ENCODE assay signal across 14 cellular contexts in genomic region chr1:16158025-16158424, GRCh38. TPM values are rescaled to one million over a fixed set of nuclear protein-coding genes. Genes with fewer than 3 reads are reported as not detected.
DNase-seq lines count a peak whose midpoint lies in the region; ATAC-seq, FAIRE-seq and TF ChIP-seq lines count a peak whose summit lies in the region.
"Had no signal": no experiment of that assay in that cellular context is flagged by ENCODE, and none has a peak within 500 bp of the region (broad histone marks: within the 10 kb centered on the region; RNA-seq: fewer than 3 reads in every experiment).

No MANE protein-coding gene starts in this region.

- TF ChIP-seq CTCF in H1 (IDR thresholded peaks at IDR 0.05; ENCODE audit: control extremely low read depth in 1 of 3, insufficient read depth in 1 of 3, low read depth in 1 of 3, low read length in 3 of 3): no peak

- H3K9me3 ChIP-seq in H1 (ENCODE audit: insufficient read depth in 2 of 2, low read depth in 1 of 2, low read length in 1 of 2): no peaks in the 10 kb centered on the region

- H3K36me3 Mint-ChIP-seq in T-helper 2 cell treated with Interferon-gamma antibody and Interleukin-4, amounts not matched to agents 5 μg/mL and 100 μg/mL, for 36 hours (ENCODE audit: low read depth): no peaks in the 10 kb centered on the region
- H3K36me3 Mint-ChIP-seq in stimulated activated naive B cell treated with anti-CD40 and anti-IgM and Interleukin-4, amounts not matched to agents 10 μg/mL and 1 μg/mL and 100 μg/mL, for 72 hours: no peaks in the 10 kb centered on the region
- H3K36me3 Mint-ChIP-seq: naive B cell had no signal

- H4K91ac ChIP-seq in H1 (replicated peaks; ENCODE audit: insufficient read length, low read length): peak overlapping the region; percentile 84

- TF ChIP-seq RAD21 in H1 (IDR thresholded peaks at IDR 0.05 in 1 of 2, conservative IDR thresholded peaks at IDR 0.05 in 1 of 2; ENCODE audit: low read depth in 2 of 2, low read length in 2 of 2): no peak

- peaks cover 26% of the 10 kb centered on the region for H3K4me1 Mint-ChIP-seq in T-helper 2 cell treated with Interferon-gamma antibody and Interleukin-4, amounts not matched to agents 5 μg/mL and 100 μg/mL, for 36 hours (ENCODE audit: low read depth)
- H3K4me1 Mint-ChIP-seq in stimulated activated naive B cell treated with anti-CD40 and anti-IgM and Interleukin-4, amounts not matched to agents 10 μg/mL and 1 μg/mL and 100 μg/mL, for 72 hours: peaks cover 16 to 53% of the 10 kb centered on the region in 2 donors

- H4K20me1 ChIP-seq in H1 (replicated peaks in 1 of 2; ENCODE audit: control insufficient read depth in 1 of 2, insufficient read depth in 2 of 2, low read length in 2 of 2): peaks cover 5 to 10% of the 10 kb centered on the region in 2 experiments

- no peak overlapping the region for H3K27ac Mint-ChIP-seq in T-helper 2 cell treated with Interferon-gamma antibody and Interleukin-4, amounts not matched to agents 5 μg/mL and 100 μg/mL, for 36 hours
- H3K27ac Mint-ChIP-seq in stimulated activated naive B cell treated with anti-CD40 and anti-IgM and Interleukin-4, amounts not matched to agents 10 μg/mL and 1 μg/mL and 100 μg/mL, for 72 hours: no peak overlapping the region

- H4K8ac ChIP-seq in H1 (ENCODE audit: extremely low read depth, insufficient read depth, low read length): no peak overlapping the region

- H3K27me3 Mint-ChIP-seq in T-helper 2 cell treated with Interferon-gamma antibody and Interleukin-4, amounts not matched to agents 5 μg/mL and 100 μg/mL, for 36 hours (ENCODE audit: low read depth): peaks cover 61% of the 10 kb centered on the region
- peaks cover 10 to 38% of the 10 kb centered on the region in 2 donors for H3K27me3 Mint-ChIP-seq in stimulated activated naive B cell treated with anti-CD40 and anti-IgM and Interleukin-4, amounts not matched to agents 10 μg/mL and 1 μg/mL and 100 μg/mL, for 72 hours

- H4K5ac ChIP-seq in H1 (ENCODE audit: insufficient read length, low read depth, low read length): no peak overlapping the region

- no peak overlapping the region; a peak in 1 of 7 replicates for H3K9ac ChIP-seq in H1 (replicated peaks in 1 of 4; ENCODE audit: extremely low read depth in 1 of 4, low read depth in 3 of 4, low read length in 3 of 4)

- no peak overlapping the region for H3K4me3 ChIP-seq in H1 (ENCODE audit: extremely low read depth in 1 of 4, insufficient read depth in 2 of 4, low read depth in 3 of 4, low read length in 4 of 4)
- H3K4me3 ChIP-seq: coronary artery had no signal

- POLR2A ChIA-PET in H1 (lab: Charles Lee; ENCODE audit: partially characterized antibody): interaction anchor here (1.3 to 8.4 kb wide), 4 partner anchors 7 to 23 kb away, joined by 3 to 104 read pairs (median 30); no protein-coding TSS in a partner anchor

- H2AK5ac ChIP-seq in H1 (ENCODE audit: low read depth, low read length): peak overlapping the region; percentile 98

- H3K4me3 Mint-ChIP-seq in T-helper 2 cell treated with Interferon-gamma antibody and Interleukin-4, amounts not matched to agents 5 μg/mL and 100 μg/mL, for 36 hours: no peak overlapping the region
- H3K4me3 Mint-ChIP-seq in stimulated activated naive B cell treated with anti-CD40 and anti-IgM and Interleukin-4, amounts not matched to agents 10 μg/mL and 1 μg/mL and 100 μg/mL, for 72 hours: no peak overlapping the region

- H3K23ac ChIP-seq in H1 (ENCODE audit: insufficient read length): no peak overlapping the region

- no peaks in the 10 kb centered on the region for H3K36me3 ChIP-seq in H1 (ENCODE audit: control insufficient read depth in 2 of 4, insufficient read depth in 4 of 4, low read length in 3 of 4)

- DNase-seq in stimulated activated CD4-positive, alpha-beta T cell treated with anti-CD3 and anti-CD28 coated beads, Interleukin-15, amount 100 ng/mL, for 24 hours: peak; percentile 28
- no peak for DNase-seq in stimulated activated CD4-positive, alpha-beta T cell treated with anti-CD3 and anti-CD28 coated beads, Interleukin-2, amount 100 ng/mL, for 48 hours
- DNase-seq in T-helper 2 cell treated with Interferon-gamma antibody and Interleukin-4, amounts not matched to agents 5 μg/mL and 100 μg/mL, for 36 hours (ENCODE audit: low spot score): peak; percentile 21
- DNase-seq in H1 (ENCODE audit: low read depth in 1 of 2, low spot score in 2 of 2) (no peak), germinal center (ENCODE audit: low spot score) (no peak), cortex of kidney (lab: John Stamatoyannopoulos, UW) (no peak)
- no peak for DNase-seq in stimulated activated naive B cell treated with anti-CD40 and anti-IgM and Interleukin-4, amounts not matched to agents 10 μg/mL and 1 μg/mL and 100 μg/mL, for 72 hours
- DNase-seq: EL, islet precursor cell, naive B cell, NCI-H2227 treated with DMSO at 0.1 percent for 48 hours had no signal

- no peak overlapping the region for H2BK120ac ChIP-seq in H1 (replicated peaks; ENCODE audit: low read depth, low read length)

- TF ChIP-seq POLR2A in H1 (IDR thresholded peaks at IDR 0.05; ENCODE audit: control extremely low read depth in 1 of 2, low read depth in 2 of 2, low read length in 2 of 2): no peak

- H2BK15ac ChIP-seq in H1 (ENCODE audit: low read length): peak overlapping the region; percentile 96

- CTCF ChIA-PET in H1 (lab: Charles Lee; ENCODE audit: partially characterized antibody): no interaction called here

- TF ChIP-seq EP300 in H1 (IDR thresholded peaks at IDR 0.05; ENCODE audit: borderline replicate concordance in 1 of 2, low read depth in 2 of 2, low read length in 2 of 2): no peak

- H3K14ac ChIP-seq in H1 (ENCODE audit: insufficient read length): no peak overlapping the region

- H3K56ac ChIP-seq in H1 (replicated peaks; ENCODE audit: insufficient read length, low read depth, low read length): no peak overlapping the region

- peak overlapping the region; percentile 72 for H2BK20ac ChIP-seq in H1 (ENCODE audit: low read length)

- H3K23me2 ChIP-seq in H1 (ENCODE audit: low read depth, low read length): peaks cover 16% of the 10 kb centered on the region

- peaks cover 9 to 31% (median 22%) of the 10 kb centered on the region in 4 experiments for H3K4me1 ChIP-seq in H1 (replicated peaks in 1 of 4; ENCODE audit: control insufficient read depth in 3 of 4, insufficient read depth in 4 of 4, low read length in 3 of 4)

- H3K18ac ChIP-seq in H1 (ENCODE audit: extremely low read depth, low read length): no peak overlapping the region

- no peaks in the 10 kb centered on the region for H3K9me3 Mint-ChIP-seq in T-helper 2 cell treated with Interferon-gamma antibody and Interleukin-4, amounts not matched to agents 5 μg/mL and 100 μg/mL, for 36 hours
- H3K9me3 Mint-ChIP-seq in stimulated activated naive B cell treated with anti-CD40 and anti-IgM and Interleukin-4, amounts not matched to agents 10 μg/mL and 1 μg/mL and 100 μg/mL, for 72 hours: no peaks in the 10 kb centered on the region
- H3K9me3 Mint-ChIP-seq: naive B cell had no signal

- H2AFZ ChIP-seq in H1 (ENCODE audit: low read length): no peak overlapping the region

- no peak overlapping the region for H3K4me2 ChIP-seq in H1 (ENCODE audit: insufficient read depth in 1 of 2, low read depth in 2 of 2, low read length in 2 of 2)

- no peak overlapping the region for H3K27ac ChIP-seq in H1 (ENCODE audit: low read depth, low read length)

- H3K79me2 ChIP-seq in H1 (ENCODE audit: control insufficient read depth in 1 of 2, insufficient read depth in 2 of 2, low read length in 2 of 2): peaks cover 9 to 24% of the 10 kb centered on the region in 2 experiments; a peak in 3 of 4 replicates

- peaks cover 4% of the 10 kb centered on the region for H3K79me1 ChIP-seq in H1 (ENCODE audit: low read depth, low read length)

- H3K4ac ChIP-seq in H1 (replicated peaks; ENCODE audit: insufficient read length, low read depth, low read length): peak overlapping the region; percentile 92

- 85% methylated on average over 5 of the region's 5 CpGs; no CpG with 5 or more reads in 1 of the 2 experiments for WGBS in H1 (ENCODE audit: extremely low coverage in 1 of 2, insufficient coverage in 1 of 2, insufficient read length in 1 of 2, insufficient replicate concordance in 2 of 2, low coverage in 1 of 2, low lambda C conversion rate in 2 of 2, missing lambda C conversion rate in 1 of 2), 2 experiments

- H2BK5ac ChIP-seq in H1 (ENCODE audit: low read depth, low read length): no peak overlapping the region; the same call in 1 of the 2 replicates

- H2BK12ac ChIP-seq in H1 (ENCODE audit: low read depth, low read length): peak overlapping the region; percentile 84

- H3K27me3 ChIP-seq in H1 (replicated peaks in 1 of 4; ENCODE audit: control insufficient read depth in 3 of 4, extremely low read depth in 1 of 4, insufficient read depth in 3 of 4, low read length in 3 of 4): peaks cover 0 to 10% (median 6%) of the 10 kb centered on the region in 4 experiments; a peak in 4 of 7 replicates

- no peak for FAIRE-seq in H1 (lab: Jason Lieb, UNC)
- FAIRE-seq: RCC 7860 had no signal

- peak; percentile 41 to 59 for ATAC-seq in stimulated activated naive B cell treated with anti-CD40 and anti-IgM and Interleukin-4, amounts not matched to agents 10 μg/mL and 1 μg/mL and 100 μg/mL, for 72 hours (replicated peaks)
- ATAC-seq in GM21381 (IDR thresholded peaks at IDR 0.05; ENCODE audit: unreplicated experiment): no peak

TF ChIP-seq in H1, 55 proteins besides CTCF, POLR2A, EP300 and RAD21 (continues in another document):
- TF ChIP-seq RBBP5 (IDR thresholded peaks at IDR 0.05; ENCODE audit: borderline replicate concordance, low read depth, low read length) (no peak), SUZ12 (IDR thresholded peaks at IDR 0.05; ENCODE audit: low read length) (no peak), GTF2F1 (IDR thresholded peaks at IDR 0.05; ENCODE audit: borderline replicate concordance, low read depth, low read length) (no peak)

RNA-seq across cellular contexts. Expression of gene EPHA2, which starts 2.2 kb away (rescaled TPM):
- total RNA-seq in H1 (2021; fragmentation: NEBNext Ultra II Directional; extraction: Animal tissue kit (Norgen Biotek cat#: 25700)): 28.4 and 33.6 TPM in 2 replicates
- 26.8 and 42.2 TPM in 2 replicates for polyA plus RNA-seq in H1 (2011; rRNA removed)
- polyA plus RNA-seq in H1 (2011; cell fraction: cytosol; rRNA removed): 24.2 TPM
- polyA plus RNA-seq in H1 (2011; cell fraction: nucleus; rRNA removed): 69.5 TPM
- 23.3 to 29.4 TPM (median 24.9 TPM) in 4 replicates for polyA plus RNA-seq in H1 (2012, experiment 1 of 2)
- 28.9 TPM for polyA plus RNA-seq in H1 (2012, experiment 2 of 2)
- polyA plus RNA-seq in H1 (2013, experiment 1 of 2): 33.8 TPM
- 33.1 TPM for polyA plus RNA-seq in H1 (2013, experiment 2 of 2)
- polyA minus RNA-seq in H1 (2011; rRNA and poly(A)+ RNA removed): 44.2 and 53.8 TPM in 2 replicates
- 30.1 TPM for polyA minus RNA-seq in H1 (2011; cell fraction: cytosol; rRNA and poly(A)+ RNA removed)
- polyA minus RNA-seq in H1 (2011; cell fraction: nucleus; rRNA and poly(A)+ RNA removed): 34.1 TPM

RNA-seq across cellular contexts. Expression of gene ARHGEF19, which starts 54.4 kb away (rescaled TPM):
- total RNA-seq in H1 (2021; fragmentation: NEBNext Ultra II Directional; extraction: Animal tissue kit (Norgen Biotek cat#: 25700)): 51.9 and 56.4 TPM in 2 replicates
- 47.5 and 69.2 TPM in 2 replicates for polyA plus RNA-seq in H1 (2011; rRNA removed)
- polyA plus RNA-seq in H1 (2011; cell fraction: cytosol; rRNA removed): 55.0 TPM
- polyA plus RNA-seq in H1 (2011; cell fraction: nucleus; rRNA removed): 157 TPM
- polyA plus RNA-seq in H1 (2012, experiment 1 of 2): 42.8 to 57.1 TPM (median 54.3 TPM) in 4 replicates
- 45.5 TPM for polyA plus RNA-seq in H1 (2012, experiment 2 of 2)
- 32.6 TPM for polyA plus RNA-seq in H1 (2013, experiment 1 of 2)
- polyA plus RNA-seq in H1 (2013, experiment 2 of 2): 30.2 TPM
- 27.7 and 32.0 TPM in 2 replicates for polyA minus RNA-seq in H1 (2011; rRNA and poly(A)+ RNA removed)
- 22.2 TPM for polyA minus RNA-seq in H1 (2011; cell fraction: cytosol; rRNA and poly(A)+ RNA removed)
- polyA minus RNA-seq in H1 (2011; cell fraction: nucleus; rRNA and poly(A)+ RNA removed): 30.7 TPM

Comparison
In these comparisons a context has a peak if more than half of its experiments do, and no peak if none do; other contexts are left out.
1. DNase-seq: peak in stimulated activated CD4-positive, alpha-beta T cell treated with anti-CD3 and anti-CD28 coated beads, Interleukin-15, amount 100 ng/mL, for 24 hours (single experiment) and T-helper 2 cell treated with Interferon-gamma antibody and Interleukin-4, amounts not matched to agents 5 μg/mL and 100 μg/mL, for 36 hours (single experiment); none in stimulated activated CD4-positive, alpha-beta T cell treated with anti-CD3 and anti-CD28 coated beads, Interleukin-2, amount 100 ng/mL, for 48 hours (0 of 2), H1 (0 of 2), stimulated activated naive B cell treated with anti-CD40 and anti-IgM and Interleukin-4, amounts not matched to agents 10 μg/mL and 1 μg/mL and 100 μg/mL, for 72 hours (single experiment), germinal center (single experiment) and cortex of kidney (single experiment).